ENCODE assay signal across 3 cellular contexts in genomic region chr10:124238367-124238766, GRCh38.
TF ChIP-seq lines count a peak whose summit lies in the region.

No MANE protein-coding gene starts in this region.

TF ChIP-seq in H1, 55 proteins besides CTCF, POLR2A, EP300 and RAD21:
- no peak for TF ChIP-seq CEBPB (IDR thresholded peaks at IDR 0.05; ENCODE audit: low read depth, low read length)
- peak; percentile 31; the same call in 1 of the 2 replicates for TF ChIP-seq MAFK (IDR thresholded peaks at IDR 0.05; ENCODE audit: low read depth, low read length)
TF ChIP-seq in H1: peak in this region for 1.

TF ChIP-seq in HepG2, 621 proteins besides CTCF, POLR2A, EP300 and RAD21 (continued from another document):
- 0 out of 2 replicates have a peak, but pooled peaks have one; percentile 39 for TF ChIP-seq ZNF263 (CRISPR knock-in tag; IDR thresholded peaks at IDR 0.05)

TF ChIP-seq in GM23338, 12 proteins besides CTCF, POLR2A, EP300 and RAD21:
- TF ChIP-seq ZNF462 (CRISPR knock-in tag; IDR thresholded peaks at IDR 0.05) (no peak), ZNF114 (CRISPR knock-in tag; IDR thresholded peaks at IDR 0.05) (no peak), ZNF331 (CRISPR knock-in tag; IDR thresholded peaks at IDR 0.05; ENCODE audit: low read depth) (no peak), REST (IDR thresholded peaks at IDR 0.05; ENCODE audit: unreplicated experiment) (no peak), EZH2 (IDR thresholded peaks at IDR 0.05; ENCODE audit: low read depth, unreplicated experiment) (no peak), EZH2phosphoT487 (IDR thresholded peaks at IDR 0.05; ENCODE audit: unreplicated experiment) (no peak), JUNB (IDR thresholded peaks at IDR 0.05; ENCODE audit: unreplicated experiment) (no peak), STAT1 (IDR thresholded peaks at IDR 0.05; ENCODE audit: unreplicated experiment) (no peak), NANOG (IDR thresholded peaks at IDR 0.05; ENCODE audit: borderline replicate concordance) (no peak), CREB1 (CRISPR knock-in tag; IDR thresholded peaks at IDR 0.05; ENCODE audit: low read depth) (no peak), POLR2AphosphoS5 (IDR thresholded peaks at IDR 0.05; ENCODE audit: low read depth) (no peak)
